11 cellular contexts compared by ENCODE assay signal in genomic region chr3:8499181-8499611, GRCh38. TPM values are rescaled to one million over a fixed set of nuclear protein-coding genes. Genes with fewer than 3 reads are reported as not detected.
DNase-seq lines count a peak whose midpoint lies in the region; ATAC-seq lines count a peak whose summit lies in the region.
"Had no signal": no experiment of that assay in that cellular context is flagged by ENCODE, and none has a peak within 500 bp of the region (broad histone marks: within the 10 kb centered on the region; RNA-seq: fewer than 3 reads in every experiment).

No MANE protein-coding gene starts in this region.

- CTCF ChIA-PET in T-cell (lab: Charles Lee), result interaction anchor here in 1 of 2 donors (0.6 kb wide), 2 partner anchors 258 to 1697 kb away, joined by 3 to 5 read pairs; no protein-coding TSS in a partner anchor

- H3K9me3 Mint-ChIP-seq in T-cell, result peaks cover 0 to 4% (median 0%) of the 10 kb centered on the region in 3 donors

- no peak overlapping the region for H3K4me3 Mint-ChIP-seq in T-cell

- H3K27ac Mint-ChIP-seq in T-cell, result no peak overlapping the region

- no peaks in the 10 kb centered on the region for H3K36me3 ChIP-seq in iPS-15b (ENCODE audit: control insufficient read depth, insufficient read depth, low read length)

- peaks cover 11 to 22% (median 12%) of the 10 kb centered on the region in 3 donors for H3K4me1 Mint-ChIP-seq in T-cell

- ATAC-seq in T-cell (replicated peaks in 1 of 4), result no peak

- H3K4me3 ChIP-seq in iPS-15b (ENCODE audit: low read depth, low read length), result peak overlapping the region; percentile 19

- peak overlapping the region; percentile 48 for H3K9ac ChIP-seq in iPS-15b (ENCODE audit: low read depth, low read length)

- DNase-seq in M059J (ENCODE audit: low read depth), result peak; percentile 72
- DNase-seq in amygdala (lab: John Stamatoyannopoulos, UW), result peak in 42 of 56 donors; percentile 12 to 86 (median 50)
- peak; percentile 88 for DNase-seq in renal cortical epithelial cell (ENCODE audit: low read depth)
- no peak for DNase-seq in activated T-cell treated with anti-CD3 and anti-CD28 coated beads, Interleukin-2, amount 50 U/mL, for 48 hours
- DNase-seq in T-cell, result no peak
- no peak for DNase-seq in Kasumi-1 (lab: John Stamatoyannopoulos, UW)
- no peak for DNase-seq in H4 (ENCODE audit: low spot score)
- DNase-seq: activated CD8-positive, alpha-beta memory T cell treated with anti-CD3 and anti-CD28 coated beads for 24 hours; effector CD4-positive, alpha-beta T cell; NCI-H524 had no signal

- POLR2A ChIA-PET in T-cell (lab: Charles Lee), result interaction anchor here in 1 of 2 donors (0.7 kb wide), 1 partner anchor 12 kb away, joined by 13 read pairs; no protein-coding TSS in a partner anchor

- no peaks in the 10 kb centered on the region for H3K36me3 Mint-ChIP-seq in T-cell

- H3K27me3 Mint-ChIP-seq in T-cell, result peaks cover 4 to 12% of the 10 kb centered on the region in 2 donors

- peaks cover 42% of the 10 kb centered on the region for H3K4me1 ChIP-seq in iPS-15b (ENCODE audit: control insufficient read depth, insufficient read depth, low read length)

- H3K9me3 ChIP-seq in iPS-15b (ENCODE audit: control insufficient read depth, insufficient read depth, low read length), result no peaks in the 10 kb centered on the region

- no peaks in the 10 kb centered on the region for H3K27me3 ChIP-seq in iPS-15b (ENCODE audit: control insufficient read depth, insufficient read depth, low read length)

RNA-seq across cellular contexts. Expression of gene LMCD1, which starts 2.4 kb away (rescaled TPM):
- 10.0 and 18.1 TPM in 2 replicates for total RNA-seq in M059J (2014; rRNA removed; shearing (Covaris generic))
- total RNA-seq in renal cortical epithelial cell, result 119 and 499 TPM in 2 replicates
- total RNA-seq in T-cell, result 1 to 10 TPM in 1 of 5 donors, under 1 TPM in 4; 0.61 to 1.5 (median 0.63) TPM
- 12.0 and 13.7 TPM in 2 replicates for total RNA-seq in H4 (2014; rRNA removed; shearing (Covaris generic))

Comparison
In these comparisons a context has a peak if more than half of its experiments do, and no peak if none do; other contexts are left out.
1. DNase-seq: peak in M059J (single experiment), amygdala (42 of 56) and renal cortical epithelial cell (single experiment); none in activated T-cell treated with anti-CD3 and anti-CD28 coated beads, Interleukin-2, amount 50 U/mL, for 48 hours (0 of 2), T-cell (0 of 34), Kasumi-1 (0 of 2) and H4 (single experiment).